In genomic region chr1:224113545-224113917, GRCh38 we compare ENCODE assay signal across 8 cellular contexts. TPM values are rescaled to one million over a fixed set of nuclear protein-coding genes. Genes with fewer than 3 reads are reported as not detected.
DNase-seq lines count a peak whose midpoint lies in the region; ATAC-seq and TF ChIP-seq lines count a peak whose summit lies in the region.

No MANE protein-coding gene starts in this region.

- H3K9me3 ChIP-seq in CD4-positive, alpha-beta memory T cell (ENCODE audit: control insufficient read depth in 1 of 2, low read length in 2 of 2), result no peaks in the 10 kb centered on the region
- H3K9me3 ChIP-seq in body of pancreas, result no peaks in the 10 kb centered on the region
- H3K9me3 ChIP-seq in naive thymus-derived CD4-positive, alpha-beta T cell (ENCODE audit: control insufficient read depth in 2 of 3, low read length in 3 of 3), result no peaks in the 10 kb centered on the region

- H3K9me3 Mint-ChIP-seq in CD4-positive, alpha-beta memory T cell, result no peaks in the 10 kb centered on the region
- H3K9me3 Mint-ChIP-seq in naive thymus-derived CD4-positive, alpha-beta T cell, result no peaks in the 10 kb centered on the region

- peaks cover 17 to 32% (median 24%) of the 10 kb centered on the region in 4 donors for H3K4me1 Mint-ChIP-seq in CD4-positive, alpha-beta memory T cell
- H3K4me1 Mint-ChIP-seq in naive thymus-derived CD4-positive, alpha-beta T cell, result peaks cover 11 to 38% (median 30%) of the 10 kb centered on the region in 7 donors

- H3K4me3 ChIP-seq in CD4-positive, alpha-beta memory T cell (ENCODE audit: low read length in 2 of 2), result peak overlapping the region; percentile 53 to 54
- peak overlapping the region in 1 of 2 donors; percentile 87 for H3K4me3 ChIP-seq in body of pancreas
- peak overlapping the region; percentile 92 for H3K4me3 ChIP-seq in naive thymus-derived CD4-positive, alpha-beta T cell (ENCODE audit: low read length)

- WGBS in body of pancreas, 2 donors, result 17 to 44% methylated on average over 2 of the region's 2 CpGs

- peaks cover 32% of the 10 kb centered on the region for H3K4me1 ChIP-seq in CD4-positive, alpha-beta memory T cell (ENCODE audit: insufficient read depth, low read length)
- H3K4me1 ChIP-seq in body of pancreas, result peaks cover 24% of the 10 kb centered on the region
- peaks cover 4 to 14% of the 10 kb centered on the region in 2 donors for H3K4me1 ChIP-seq in naive thymus-derived CD4-positive, alpha-beta T cell (ENCODE audit: control insufficient read depth in 2 of 2, insufficient read depth in 2 of 2, low read length in 2 of 2)

- ATAC-seq in HG02885 (IDR thresholded peaks at IDR 0.05; ENCODE audit: poor library complexity, unreplicated experiment) (peak; percentile 11), body of pancreas (no peak), HG03565 (IDR thresholded peaks at IDR 0.05; ENCODE audit: unreplicated experiment) (no peak), HG03196 (IDR thresholded peaks at IDR 0.05; ENCODE audit: unreplicated experiment) (no peak)
- no peak for ATAC-seq in naive thymus-derived CD4-positive, alpha-beta T cell

- no peak for DNase-seq in CD4-positive, alpha-beta memory T cell
- DNase-seq in body of pancreas, result no peak
- no peak for DNase-seq in naive thymus-derived CD4-positive, alpha-beta T cell
- no peak for DNase-seq in HCEC 1CT
- no peak for DNase-seq in UCSD-AML1 (lab: John Stamatoyannopoulos, UW; ENCODE audit: unreplicated experiment)

- no peak for TF ChIP-seq POLR2A in body of pancreas (IDR thresholded peaks at IDR 0.05)

- peaks cover 0 to 14% of the 10 kb centered on the region in 2 donors for H3K36me3 Mint-ChIP-seq in CD4-positive, alpha-beta memory T cell
- peaks cover 0 to 3% (median 0%) of the 10 kb centered on the region in 5 donors for H3K36me3 Mint-ChIP-seq in naive thymus-derived CD4-positive, alpha-beta T cell

- no peaks in the 10 kb centered on the region for H3K36me3 ChIP-seq in CD4-positive, alpha-beta memory T cell (ENCODE audit: insufficient read depth, low read length)
- no peaks in the 10 kb centered on the region for H3K36me3 ChIP-seq in body of pancreas (replicated peaks in 1 of 2; ENCODE audit: insufficient read depth in 1 of 2, low read depth in 2 of 2)
- peaks cover 0 to 6% (median 0%) of the 10 kb centered on the region in 3 experiments for H3K36me3 ChIP-seq in naive thymus-derived CD4-positive, alpha-beta T cell (ENCODE audit: control insufficient read depth in 2 of 3, insufficient read depth in 3 of 3, low read length in 3 of 3)

- CTCF ChIA-PET in CD4-positive, alpha-beta memory T cell (lab: Charles Lee; ENCODE audit: partially characterized antibody), result interaction anchor here (0.9 to 5.3 kb wide), 4 partner anchors 9 to 344 kb away, joined by 3 to 68 read pairs (median 4); partner anchors contain the start of gene NVL
- CTCF ChIA-PET in naive thymus-derived CD4-positive, alpha-beta T cell (lab: Charles Lee), result interaction anchor here (1.0 to 1.2 kb wide), 2 partner anchors 343 to 344 kb away, joined by 3 to 4 read pairs; no protein-coding TSS in a partner anchor

- peaks cover 0 to 2% of the 10 kb centered on the region in 2 donors for H3K27me3 Mint-ChIP-seq in CD4-positive, alpha-beta memory T cell
- H3K27me3 Mint-ChIP-seq in naive thymus-derived CD4-positive, alpha-beta T cell, result peaks cover 0 to 29% (median 12%) of the 10 kb centered on the region in 5 donors

- peak overlapping the region; percentile 87 to 97 (median 94) for H3K4me3 Mint-ChIP-seq in CD4-positive, alpha-beta memory T cell
- H3K4me3 Mint-ChIP-seq in naive thymus-derived CD4-positive, alpha-beta T cell, result peak overlapping the region; percentile 89 to 96 (median 92)

- H3K27ac ChIP-seq in CD4-positive, alpha-beta memory T cell (ENCODE audit: low read depth, low read length), result peak overlapping the region; percentile 97
- H3K27ac ChIP-seq in body of pancreas, result peak overlapping the region; percentile 19 to 88 (median 82)
- peak overlapping the region; percentile 92 for H3K27ac ChIP-seq in naive thymus-derived CD4-positive, alpha-beta T cell (ENCODE audit: low read depth, low read length)

- no peak for TF ChIP-seq CTCF in body of pancreas (IDR thresholded peaks at IDR 0.05)

- POLR2A ChIA-PET in CD4-positive, alpha-beta memory T cell (lab: Charles Lee; ENCODE audit: partially characterized antibody), result interaction anchor here (0.7 to 3.2 kb wide), 8 partner anchors 69 to 322 kb away, joined by 3 to 22 read pairs (median 4); partner anchors contain the start of genes CNIH4, DEGS1, NVL and TP53BP2
- POLR2A ChIA-PET in naive thymus-derived CD4-positive, alpha-beta T cell (lab: Charles Lee), result interaction anchor here (0.8 to 1.3 kb wide), 4 partner anchors 69 to 1401 kb away, joined by 3 to 9 read pairs (median 4); partner anchors contain the start of genes AIDA, BROX, DEGS1 and NVL

- intact Hi-C loops in CD4-positive, alpha-beta memory T cell (cut with micrococcal nuclease), result loop anchor here (10.0 kb wide), 1 partner anchor 131 kb away; no protein-coding TSS in a partner anchor
- intact Hi-C loops in body of pancreas (cut with DNase I), result loop anchor here (10.0 kb wide), 1 partner anchor 221 kb away; the partner anchor contains the start of gene NVL
- intact Hi-C loops in naive thymus-derived CD4-positive, alpha-beta T cell (cut with micrococcal nuclease), result loop anchor here (5.0 to 10.0 kb wide), 2 partner anchors 121 to 269 kb away; partner anchors contain the start of gene TP53BP2 (in 2 of the 2)

- peak overlapping the region; percentile 84 to 97 (median 95) for H3K27ac Mint-ChIP-seq in CD4-positive, alpha-beta memory T cell
- H3K27ac Mint-ChIP-seq in naive thymus-derived CD4-positive, alpha-beta T cell, result peak overlapping the region; percentile 89 to 96 (median 94)

- no peaks in the 10 kb centered on the region for H3K27me3 ChIP-seq in CD4-positive, alpha-beta memory T cell (ENCODE audit: insufficient read depth, low read length)
- H3K27me3 ChIP-seq in body of pancreas, result no peaks in the 10 kb centered on the region
- H3K27me3 ChIP-seq in naive thymus-derived CD4-positive, alpha-beta T cell (ENCODE audit: control insufficient read depth in 2 of 2, insufficient read depth in 2 of 2, low read length in 2 of 2), result no peaks in the 10 kb centered on the region

RNA-seq across cellular contexts. Expression of gene FBXO28, which starts 0.4 kb away (rescaled TPM):
- 10 to 100 TPM; 36.4 to 39.7 TPM for total RNA-seq in CD4-positive, alpha-beta memory T cell
- 10 to 100 TPM; 11.3 to 19.3 TPM for polyA plus RNA-seq in CD4-positive, alpha-beta memory T cell
- total RNA-seq in body of pancreas, result 10 to 100 TPM in 1 of 2 donors, 1 to 10 TPM in 1; 3.0 to 13.7 TPM
- 10 to 100 TPM; 25.2 to 37.8 (median 26.5) TPM for total RNA-seq in naive thymus-derived CD4-positive, alpha-beta T cell
- polyA plus RNA-seq in naive thymus-derived CD4-positive, alpha-beta T cell, result 10 to 100 TPM; 15.1 to 15.8 TPM
